1 cellular context compared by ENCODE assay signal in the genomic region with DNA sequence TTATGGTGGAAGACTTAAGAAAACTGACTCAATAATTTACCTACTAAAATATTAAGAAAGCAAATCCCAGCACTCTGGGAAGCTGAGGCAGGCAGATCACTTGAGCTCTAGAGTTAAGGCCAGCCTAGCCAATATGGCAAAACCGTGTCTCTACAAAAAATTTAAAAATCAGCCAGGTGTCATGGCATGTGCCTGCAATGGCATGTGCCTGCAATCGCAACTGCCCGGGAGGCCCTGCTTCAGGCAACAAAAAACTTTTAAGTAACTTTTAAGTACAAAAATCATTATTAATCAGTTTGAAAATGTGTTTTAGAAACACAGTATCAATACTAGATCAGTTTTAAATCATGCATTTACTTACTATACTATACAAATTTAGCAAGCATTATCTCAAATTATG.
TF ChIP-seq lines count a peak whose summit lies in the region.

No MANE protein-coding gene starts in this region.

TF ChIP-seq in IMR-90, 13 proteins besides CTCF, POLR2A, EP300 and RAD21:
- no peak for TF ChIP-seq CEBPB (IDR thresholded peaks at IDR 0.05; ENCODE audit: low read depth, low read length)
- TF ChIP-seq BHLHE40 (IDR thresholded peaks at IDR 0.05; ENCODE audit: low read depth, low read length), result no peak
- TF ChIP-seq FOS (IDR thresholded peaks at IDR 0.05; ENCODE audit: low read depth, low read length), result no peak
- TF ChIP-seq RFX5 (IDR thresholded peaks at IDR 0.05; ENCODE audit: low read depth, low read length), result no peak
- no peak for TF ChIP-seq RCOR1 (IDR thresholded peaks at IDR 0.05; ENCODE audit: insufficient replicate concordance, low read length)
- no peak for TF ChIP-seq NFE2L2 (IDR thresholded peaks at IDR 0.05; ENCODE audit: low read depth, low read length)
- TF ChIP-seq MXI1 (IDR thresholded peaks at IDR 0.05; ENCODE audit: borderline replicate concordance, low read depth, low read length), result no peak
- no peak for TF ChIP-seq MAZ (IDR thresholded peaks at IDR 0.05; ENCODE audit: borderline replicate concordance, low read depth, low read length)
- no peak for TF ChIP-seq CHD1 (IDR thresholded peaks at IDR 0.05; ENCODE audit: low read depth, low read length)
- TF ChIP-seq SMC3 (IDR thresholded peaks at IDR 0.05; ENCODE audit: low read depth, low read length), result no peak
- no peak for TF ChIP-seq MAFK (IDR thresholded peaks at IDR 0.05; ENCODE audit: low read depth, low read length)
- TF ChIP-seq, protein P1, sequence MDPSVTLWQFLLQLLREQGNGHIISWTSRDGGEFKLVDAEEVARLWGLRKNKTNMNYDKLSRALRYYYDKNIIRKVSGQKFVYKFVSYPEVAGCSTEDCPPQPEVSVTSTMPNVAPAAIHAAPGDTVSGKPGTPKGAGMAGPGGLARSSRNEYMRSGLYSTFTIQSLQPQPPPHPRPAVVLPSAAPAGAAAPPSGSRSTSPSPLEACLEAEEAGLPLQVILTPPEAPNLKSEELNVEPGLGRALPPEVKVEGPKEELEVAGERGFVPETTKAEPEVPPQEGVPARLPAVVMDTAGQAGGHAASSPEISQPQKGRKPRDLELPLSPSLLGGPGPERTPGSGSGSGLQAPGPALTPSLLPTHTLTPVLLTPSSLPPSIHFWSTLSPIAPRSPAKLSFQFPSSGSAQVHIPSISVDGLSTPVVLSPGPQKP (IDR thresholded peaks at IDR 0.05; ENCODE audit: borderline replicate concordance, low read depth, low read length), result no peak
- TF ChIP-seq, protein P2, sequence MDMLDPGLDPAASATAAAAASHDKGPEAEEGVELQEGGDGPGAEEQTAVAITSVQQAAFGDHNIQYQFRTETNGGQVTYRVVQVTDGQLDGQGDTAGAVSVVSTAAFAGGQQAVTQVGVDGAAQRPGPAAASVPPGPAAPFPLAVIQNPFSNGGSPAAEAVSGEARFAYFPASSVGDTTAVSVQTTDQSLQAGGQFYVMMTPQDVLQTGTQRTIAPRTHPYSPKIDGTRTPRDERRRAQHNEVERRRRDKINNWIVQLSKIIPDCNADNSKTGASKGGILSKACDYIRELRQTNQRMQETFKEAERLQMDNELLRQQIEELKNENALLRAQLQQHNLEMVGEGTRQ (IDR thresholded peaks at IDR 0.05; ENCODE audit: low read depth, low read length), result no peak
